ENCODE assay signal across 8 cellular contexts in the genomic region with DNA sequence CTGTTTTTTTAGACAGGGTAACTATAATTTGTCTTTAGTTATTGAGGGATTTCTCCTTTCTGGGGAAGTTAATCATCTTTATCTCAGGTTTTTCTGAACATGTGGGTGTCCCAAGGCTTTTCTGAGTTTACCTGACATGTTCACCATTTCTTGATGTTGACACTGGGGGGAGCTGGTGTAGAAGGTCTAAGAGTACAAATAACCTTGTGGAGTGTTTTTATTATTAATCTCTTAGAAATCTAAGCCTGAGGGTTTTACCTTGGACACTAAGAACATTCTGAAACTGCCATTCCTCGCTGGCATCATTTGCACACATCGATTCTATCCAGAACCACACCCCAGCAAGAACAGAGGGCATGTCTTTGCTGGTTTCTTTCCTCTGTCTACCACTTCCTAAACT. TPM values are rescaled to one million over a fixed set of nuclear protein-coding genes. Genes with fewer than 3 reads are reported as not detected.
DNase-seq lines count a peak whose midpoint lies in the region; ATAC-seq and TF ChIP-seq lines count a peak whose summit lies in the region.

No MANE protein-coding gene starts in this region.

- H3K36me3 ChIP-seq in PC-3 (ENCODE audit: low read depth, low read length) (peaks cover 72% of the 10 kb centered on the region), subcutaneous abdominal adipose tissue (ENCODE audit: control insufficient read depth in 5 of 5, insufficient read depth in 5 of 5, low read length in 5 of 5) (peaks cover 38 to 71% (median 64%) of the 10 kb centered on the region in 5 donors)

- H2AFZ ChIP-seq in PC-3 (ENCODE audit: low read length), result no peak overlapping the region

- no peaks in the 10 kb centered on the region for H3K9me3 Mint-ChIP-seq in activated CD8-positive, alpha-beta memory T cell treated with anti-CD3 and anti-CD28 coated beads, Interleukin-2, amount 10 ng/mL, durations not matched to agents 7 days and 5 days (ENCODE audit: low read depth)

- H3K79me2 ChIP-seq in PC-3 (ENCODE audit: low read length), result peaks cover 81% of the 10 kb centered on the region

- no peak overlapping the region for H3K27ac Mint-ChIP-seq in activated CD8-positive, alpha-beta memory T cell treated with anti-CD3 and anti-CD28 coated beads, Interleukin-2, amount 10 ng/mL, durations not matched to agents 7 days and 5 days

- H3K27ac ChIP-seq in PC-3 (ENCODE audit: low read length), result peak overlapping the region; percentile 85
- H3K27ac ChIP-seq in subcutaneous abdominal adipose tissue (ENCODE audit: low read depth, low read length), result peak overlapping the region; percentile 37

- CTCF ChIA-PET in PC-3 (lab: Charles Lee), result interaction anchor here (0.6 to 1.9 kb wide), 6 partner anchors 15 to 347 kb away, joined by 3 to 22 read pairs (median 8); partner anchors contain the start of gene CD59
- CTCF ChIA-PET in activated CD8-positive, alpha-beta memory T cell treated with anti-CD3 and anti-CD28 coated beads, Interleukin-2, amount 10 ng/mL, durations not matched to agents 7 days and 5 days (lab: Charles Lee), result interaction anchor here (0.6 to 2.9 kb wide), 10 partner anchors 10 to 125 kb away, joined by 3 to 25 read pairs (median 5); no protein-coding TSS in a partner anchor

- TSS peak; percentile 1 for BruUV-seq in PC-3 (replicated peaks; lab: Mats Ljungman, UMichigan)

- no peaks in the 10 kb centered on the region for H4K20me1 ChIP-seq in PC-3 (ENCODE audit: low read length)

- peaks cover 7% of the 10 kb centered on the region for H3K36me3 Mint-ChIP-seq in activated CD8-positive, alpha-beta memory T cell treated with anti-CD3 and anti-CD28 coated beads, Interleukin-2, amount 10 ng/mL, durations not matched to agents 7 days and 5 days

- H3F3A ChIP-seq in PC-3 (ENCODE audit: low read length, unreplicated experiment), result no peaks in the 10 kb centered on the region

- H3K4me2 ChIP-seq in PC-3 (ENCODE audit: low read length), result peak overlapping the region; percentile 30

- POLR2A ChIA-PET in PC-3 (lab: Charles Lee; ENCODE audit: unreplicated experiment), result interaction anchor here (0.6 to 0.9 kb wide), 3 partner anchors 9 to 24 kb away, joined by 3 to 16 read pairs (median 5); no protein-coding TSS in a partner anchor

- H3K4me1 ChIP-seq in PC-3 (ENCODE audit: insufficient read depth, low read length) (peaks cover 57% of the 10 kb centered on the region), subcutaneous abdominal adipose tissue (ENCODE audit: control insufficient read depth in 5 of 5, insufficient read depth in 5 of 5, low read length in 5 of 5) (peaks cover 0 to 38% (median 0%) of the 10 kb centered on the region in 5 donors)

- H3K27me3 ChIP-seq in PC-3 (ENCODE audit: low read length), result no peaks in the 10 kb centered on the region
- no peaks in the 10 kb centered on the region for H3K27me3 ChIP-seq in subcutaneous abdominal adipose tissue (ENCODE audit: control insufficient read depth in 5 of 5, insufficient read depth in 4 of 5, low read length in 5 of 5)

- H3K27me3 Mint-ChIP-seq in activated CD8-positive, alpha-beta memory T cell treated with anti-CD3 and anti-CD28 coated beads, Interleukin-2, amount 10 ng/mL, durations not matched to agents 7 days and 5 days, result no peaks in the 10 kb centered on the region

- H3K4me1 Mint-ChIP-seq in activated CD8-positive, alpha-beta memory T cell treated with anti-CD3 and anti-CD28 coated beads, Interleukin-2, amount 10 ng/mL, durations not matched to agents 7 days and 5 days, result peaks cover 11% of the 10 kb centered on the region

- intact Hi-C loops in PC-3 (cut with micrococcal nuclease) (loop anchor here (1.0 kb wide), 1 partner anchor 113 kb away; no protein-coding TSS in a partner anchor), posterior cingulate gyrus (cut with DNase I) (no loop called here)

- DNase-seq in NCI-H82 (lab: John Stamatoyannopoulos, UW) (peak; percentile 41), NCI-H82 treated with DMSO at 0.1 percent for 48 hours (lab: John Stamatoyannopoulos, UW; ENCODE audit: unreplicated experiment) (no peak), PC-3 (peak; percentile 65), fibroblast of peridontal ligament (ENCODE audit: extremely low read depth) (peak; percentile 54), posterior cingulate gyrus (no peak)
- DNase-seq in activated CD8-positive, alpha-beta memory T cell treated with anti-CD3 and anti-CD28 coated beads, Interleukin-2, amount 10 ng/mL, durations not matched to agents 7 days and 5 days, result no peak

- H3K9ac ChIP-seq in PC-3 (ENCODE audit: low read length) (peak overlapping the region; percentile 64), subcutaneous abdominal adipose tissue (ENCODE audit: low read length in 5 of 5) (no peak overlapping the region)

- peak; percentile 59 for TF ChIP-seq CTCF in PC-3 (conservative IDR thresholded peaks at IDR 0.05; ENCODE audit: low read depth, low read length)

- no peaks in the 10 kb centered on the region for H3K9me2 ChIP-seq in PC-3 (replicated peaks; ENCODE audit: low read length)

- H3K4me3 ChIP-seq in PC-3 (ENCODE audit: low read length) (no peak overlapping the region), subcutaneous abdominal adipose tissue (ENCODE audit: low read depth in 1 of 5, low read length in 5 of 5) (no peak overlapping the region)

- H3K9me3 ChIP-seq in PC-3 (ENCODE audit: low read length) (no peaks in the 10 kb centered on the region), subcutaneous abdominal adipose tissue (ENCODE audit: control insufficient read depth in 5 of 5, low read length in 5 of 5) (no peaks in the 10 kb centered on the region)

- H3K4me3 Mint-ChIP-seq in activated CD8-positive, alpha-beta memory T cell treated with anti-CD3 and anti-CD28 coated beads, Interleukin-2, amount 10 ng/mL, durations not matched to agents 7 days and 5 days, result no peak overlapping the region

- ATAC-seq in PC-3 (peak; percentile 58), GM21367 (IDR thresholded peaks at IDR 0.05; ENCODE audit: unreplicated experiment) (no peak)
- ATAC-seq in activated CD8-positive, alpha-beta memory T cell treated with anti-CD3 and anti-CD28 coated beads, Interleukin-2, amount 10 ng/mL, durations not matched to agents 7 days and 5 days, result no peak

RNA-seq across cellular contexts. Expression of gene C11orf91, which starts 15.6 kb away (rescaled TPM):
- total RNA-seq in PC-3 (2014; rRNA removed), result 1.0 TPM in 1 of 2 replicates, not detected in the other
- not detected for total RNA-seq in activated CD8-positive, alpha-beta memory T cell treated with anti-CD3 and anti-CD28 coated beads, Interleukin-2, amount 10 ng/mL, durations not matched to agents 7 days and 5 days

RNA-seq across cellular contexts. Expression of gene CD59, which starts 20.0 kb away (rescaled TPM):
- 134 and 170 TPM in 2 replicates for total RNA-seq in PC-3 (2014; rRNA removed)
- 10 to 100 TPM; 54.1 to 70.5 TPM for total RNA-seq in activated CD8-positive, alpha-beta memory T cell treated with anti-CD3 and anti-CD28 coated beads, Interleukin-2, amount 10 ng/mL, durations not matched to agents 7 days and 5 days

RNA-seq across cellular contexts. Expression of gene FBXO3, which starts 58.1 kb away (rescaled TPM):
- 20.2 and 22.5 TPM in 2 replicates for total RNA-seq in PC-3 (2014; rRNA removed)
- total RNA-seq in activated CD8-positive, alpha-beta memory T cell treated with anti-CD3 and anti-CD28 coated beads, Interleukin-2, amount 10 ng/mL, durations not matched to agents 7 days and 5 days, result 10 to 100 TPM; 14.9 to 17.0 TPM

Comparison
In these comparisons a context has a peak if more than half of its experiments do, and no peak if none do; other contexts are left out.
1. DNase-seq: peak in NCI-H82 (single experiment), PC-3 (single experiment) and fibroblast of peridontal ligament (single experiment); none in NCI-H82 treated with DMSO at 0.1 percent for 48 hours (single experiment), activated CD8-positive, alpha-beta memory T cell treated with anti-CD3 and anti-CD28 coated beads, Interleukin-2, amount 10 ng/mL, durations not matched to agents 7 days and 5 days (single experiment) and posterior cingulate gyrus (0 of 10).